Comparison of ENCODE assay signal across 28 cellular contexts in genomic region chr12:5948696-5949095, GRCh38. TPM values are rescaled to one million over a fixed set of nuclear protein-coding genes. Genes with fewer than 3 reads are reported as not detected.
"Had no signal": no experiment of that assay in that cellular context is flagged by ENCODE, and none has a peak within 500 bp of the region (broad histone marks: within the 10 kb centered on the region; RNA-seq: fewer than 3 reads in every experiment).

No MANE protein-coding gene starts in this region.

- H3K27ac Mint-ChIP-seq: mesothelial cell of epicardium; naive B cell; natural killer cell; nephron progenitor cell; neural progenitor cell; stimulated activated naive B cell treated with anti-CD40 and anti-IgM and Interleukin-4, amounts not matched to agents 10 μg/mL and 1 μg/mL and 100 μg/mL, for 72 hours had no signal

- H3K4me1 ChIP-seq: prostate gland, testis, uterus had no signal

- H3K27me3 ChIP-seq: ovary, testis, thyroid gland, uterus had no signal

- H3K4me3 Mint-ChIP-seq: mesothelial cell of epicardium; naive B cell; natural killer cell; nephron progenitor cell; neural progenitor cell; stimulated activated naive B cell treated with anti-CD40 and anti-IgM and Interleukin-4, amounts not matched to agents 10 μg/mL and 1 μg/mL and 100 μg/mL, for 72 hours had no signal

- H3K4me3 ChIP-seq: hepatocyte, left ventricle myocardium inferior, lung, neural progenitor cell, ovary, prostate gland, skin epidermis, stomach, testis, thyroid gland, transverse colon, uterus had no signal

- H3K27ac ChIP-seq: hepatocyte, left ventricle myocardium inferior, neural progenitor cell, ovary, prostate gland, skin epidermis, stomach, testis, thyroid gland, transverse colon, uterus had no signal

- DNase-seq: islet precursor cell; left ventricle myocardium inferior; mesendoderm; naive B cell; natural killer cell; nephron progenitor cell; ovary; posterior cingulate gyrus; retina; right cardiac atrium; stimulated activated CD4-positive, alpha-beta T cell treated with anti-CD3 and anti-CD28 coated beads, Interleukin-12 subunit alpha, Interleukin-12 subunit beta, amount 100 ng/mL, for 4 hours; stimulated activated CD4-positive, alpha-beta T cell treated with anti-CD3 and anti-CD28 coated beads, Interleukin-15, amount 100 ng/mL, for 24 hours; stimulated activated CD4-positive, alpha-beta T cell treated with anti-CD3 and anti-CD28 coated beads, Interleukin-2, amount 100 ng/mL, for 24 hours; stimulated activated CD4-positive, alpha-beta T cell treated with anti-CD3 and anti-CD28 coated beads, Interleukin-4, amount 100 ng/mL, for 1 hour; stimulated activated naive B cell treated with anti-CD40 and anti-IgM and Interleukin-4, amounts not matched to agents 10 μg/mL and 1 μg/mL and 100 μg/mL, for 72 hours; stimulated activated naive CD8-positive, alpha-beta T cell treated with anti-CD3 and anti-CD28 coated beads, Interleukin-15, Interleukin-2, amounts not matched to agents 100 U/mL and 50 U/mL, for 24 hours; stomach; testis; thyroid gland; transverse colon; uterus had no signal

- H3K4me2 ChIP-seq: hepatocyte, neural progenitor cell had no signal

- H2AFZ ChIP-seq: hepatocyte, neural progenitor cell had no signal

- H3K79me2 ChIP-seq: hepatocyte had no signal

- H3K36me3 Mint-ChIP-seq: mesothelial cell of epicardium; natural killer cell; neural progenitor cell; stimulated activated naive B cell treated with anti-CD40 and anti-IgM and Interleukin-4, amounts not matched to agents 10 μg/mL and 1 μg/mL and 100 μg/mL, for 72 hours had no signal

- H3K4me1 Mint-ChIP-seq: natural killer cell had no signal

- H3K9me3 ChIP-seq: left ventricle myocardium inferior, ovary, prostate gland, stomach, testis, thyroid gland, transverse colon, uterus had no signal

- H3K9ac ChIP-seq: neural progenitor cell had no signal

- H3K9me3 Mint-ChIP-seq: mesothelial cell of epicardium; natural killer cell; stimulated activated naive B cell treated with anti-CD40 and anti-IgM and Interleukin-4, amounts not matched to agents 10 μg/mL and 1 μg/mL and 100 μg/mL, for 72 hours had no signal

- ATAC-seq: natural killer cell; right cardiac atrium; sciatic nerve; stimulated activated naive B cell treated with anti-CD40 and anti-IgM and Interleukin-4, amounts not matched to agents 10 μg/mL and 1 μg/mL and 100 μg/mL, for 72 hours; stimulated activated naive CD8-positive, alpha-beta T cell treated with anti-CD3 and anti-CD28 coated beads, Interleukin-15, Interleukin-2, amounts not matched to agents 100 U/mL and 50 U/mL, for 24 hours had no signal

- H3K36me3 ChIP-seq: neural progenitor cell, ovary, prostate gland, thyroid gland, transverse colon, uterus had no signal

RNA-seq across cellular contexts. Expression of gene ANO2, which starts 3.6 kb away (rescaled TPM):
- total RNA-seq: natural killer cell had no signal
